ENCODE assay signal across 14 cellular contexts in the genomic region with DNA sequence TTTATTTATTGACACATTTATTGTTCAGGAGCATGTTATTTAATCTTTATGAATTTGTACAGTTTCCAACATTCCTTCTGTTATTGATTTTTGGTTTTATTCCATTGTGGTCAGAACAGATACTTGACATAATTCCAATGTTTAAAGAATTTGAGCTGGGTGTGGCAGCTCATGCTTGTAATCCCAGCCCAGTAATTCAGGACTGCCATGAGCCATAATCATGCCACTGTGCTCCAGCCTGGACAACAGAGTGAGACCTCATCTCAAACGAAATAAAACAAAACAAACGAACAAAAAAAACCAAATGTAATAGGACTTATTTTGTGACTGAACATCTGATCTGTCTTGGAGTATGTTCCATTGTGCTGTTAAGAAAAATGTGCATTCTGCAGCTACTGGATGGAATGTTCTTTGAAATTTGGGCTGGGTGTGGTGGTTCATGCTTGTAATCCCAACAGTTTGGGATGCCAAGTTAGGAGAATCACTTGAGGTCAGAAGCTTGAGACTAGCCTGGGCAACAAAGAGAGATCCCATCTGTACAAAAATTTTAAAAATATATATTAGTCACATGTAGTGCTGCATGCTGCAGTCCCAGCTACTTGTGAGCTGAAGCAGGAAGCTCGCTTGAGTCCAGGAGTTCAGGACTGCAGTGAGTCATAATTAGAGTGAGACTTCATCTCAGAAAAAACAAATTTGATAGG.
DNase-seq lines count a peak whose midpoint lies in the region; ATAC-seq and TF ChIP-seq lines count a peak whose summit lies in the region.
"Had no signal": no experiment of that assay in that cellular context is flagged by ENCODE, and none has a peak within 500 bp of the region (broad histone marks: within the 10 kb centered on the region; RNA-seq: fewer than 3 reads in every experiment).

No MANE protein-coding gene starts in this region.

- POLR2A ChIA-PET in IMR-90 (lab: Charles Lee; ENCODE audit: unreplicated experiment) = no interaction called here

- dilution Hi-C loops in IMR-90 (cut with HindIII; ENCODE audit: low sequenced_read_pairs, unreplicated experiment) = no loop called here

- intact Hi-C loops in IMR-90 (cut with micrococcal nuclease) = no loop called here
- intact Hi-C loops in mucosa of descending colon (cut with DNase I, micrococcal nuclease) = no loop called here

- no peak overlapping the region for H3K23ac ChIP-seq in IMR-90 (ENCODE audit: low read depth, low read length)

- H3K4me2 ChIP-seq in IMR-90 (ENCODE audit: low read depth, low read length) = no peak overlapping the region

- no peak overlapping the region for H3K27ac Mint-ChIP-seq in activated naive CD8-positive, alpha-beta T cell treated with anti-CD3 and anti-CD28 coated beads, Interleukin-2, amount 50 U/mL, for 24 hours
- H3K27ac Mint-ChIP-seq in glutamatergic neuron (ENCODE audit: unreplicated experiment) = no peak overlapping the region
- H3K27ac Mint-ChIP-seq: activated T-helper 17 cell treated with anti-CD3 and anti-CD28 coated beads, Interleukin-2, amount 50 U/mL, for 72 hours; CD4-positive, alpha-beta T cell had no signal

- H4K5ac ChIP-seq in IMR-90 (ENCODE audit: low read depth, low read length) = no peak overlapping the region

- H3K36me3 ChIP-seq in IMR-90 (ENCODE audit: control insufficient read depth, insufficient read depth, low read length) (no peaks in the 10 kb centered on the region), mucosa of descending colon (ENCODE audit: low read depth) (no peaks in the 10 kb centered on the region)

- peak overlapping the region; percentile 53 for H2AFZ ChIP-seq in IMR-90 (replicated peaks; ENCODE audit: low read length, poor library complexity)

- no peak overlapping the region; the same call in 1 of the 2 replicates for H2AK5ac ChIP-seq in IMR-90 (ENCODE audit: low read depth, low read length)

- H3K18ac ChIP-seq in IMR-90 (ENCODE audit: low read depth, low read length) = peak overlapping the region; percentile 6; the same call in 1 of the 2 replicates

- no TSS peak for BruUV-seq in IMR-90 (replicated peaks; lab: Mats Ljungman, UMichigan)

- 0 out of 2 replicates have a peak overlapping the region, but pooled peaks have one; percentile 5 for H3K14ac ChIP-seq in IMR-90 (replicated peaks; ENCODE audit: low read depth, low read length)

- H3K27me3 Mint-ChIP-seq in activated naive CD8-positive, alpha-beta T cell treated with anti-CD3 and anti-CD28 coated beads, Interleukin-2, amount 50 U/mL, for 24 hours = peaks cover 5% of the 10 kb centered on the region
- H3K27me3 Mint-ChIP-seq in glutamatergic neuron (ENCODE audit: unreplicated experiment) = peaks cover 2% of the 10 kb centered on the region

- H3K27me3 ChIP-seq in IMR-90 (ENCODE audit: control insufficient read depth, insufficient read depth, low read length) = no peaks in the 10 kb centered on the region
- H3K27me3 ChIP-seq: testis had no signal

- CTCF ChIA-PET in IMR-90 (lab: Yijun Ruan, JAX) = interaction anchor here (0.6 to 2.1 kb wide), 5 partner anchors 12 to 271 kb away, joined by 3 to 7 read pairs (median 3); no protein-coding TSS in a partner anchor

- H2AK9ac ChIP-seq in IMR-90 (replicated peaks; ENCODE audit: low read depth, low read length, poor library complexity) = no peak overlapping the region

- peak overlapping the region; percentile 33; the same call in 1 of the 2 replicates for H4K91ac ChIP-seq in IMR-90 (ENCODE audit: insufficient read depth, low read depth, low read length)

- H2BK120ac ChIP-seq in IMR-90 (ENCODE audit: low read depth, low read length) = peak overlapping the region; percentile 47; the same call in 1 of the 2 replicates

- H3K4ac ChIP-seq in IMR-90 (ENCODE audit: low read depth, low read length) = peak overlapping the region; percentile 28

- H2BK5ac ChIP-seq in IMR-90 (ENCODE audit: low read depth, low read length, poor library complexity, severe bottlenecking) = peak overlapping the region; percentile 23

- H3K4me1 ChIP-seq in IMR-90 (ENCODE audit: control insufficient read depth, insufficient read depth, low read length) (peaks cover 4% of the 10 kb centered on the region; the same call in 1 of the 2 replicates), mucosa of descending colon (ENCODE audit: low read depth) (peaks cover 3% of the 10 kb centered on the region)

- H3K9me3 ChIP-seq in IMR-90 (ENCODE audit: control insufficient read depth, insufficient read depth, low read length) = no peaks in the 10 kb centered on the region
- no peaks in the 10 kb centered on the region for H3K9me3 ChIP-seq in mucosa of descending colon
- H3K9me3 ChIP-seq: testis had no signal

- H4K20me1 ChIP-seq in IMR-90 (ENCODE audit: insufficient read depth, low read length) = no peaks in the 10 kb centered on the region

- in situ Hi-C loops in IMR-90 (cut with MboI; ENCODE audit: low sequenced_read_pairs) = no loop called here

- no peak for TF ChIP-seq CTCF in AG09309 (IDR thresholded peaks at IDR 0.05; ENCODE audit: control insufficient read depth, insufficient read depth, low read depth, low read length, missing control alignments)
- TF ChIP-seq CTCF in IMR-90 (conservative IDR thresholded peaks at IDR 0.05; ENCODE audit: low read depth, low read length) = no peak
- TF ChIP-seq CTCF in mucosa of descending colon (IDR thresholded peaks at IDR 0.05) = no peak
- TF ChIP-seq CTCF in glutamatergic neuron (IDR thresholded peaks at IDR 0.05; ENCODE audit: partially characterized antibody, unreplicated experiment) = no peak

- no peak for TF ChIP-seq POLR2A in IMR-90 (IDR thresholded peaks at IDR 0.05; ENCODE audit: low read depth, low read length)

- H3K9me1 ChIP-seq in IMR-90 (ENCODE audit: insufficient read depth, low read length) = no peaks in the 10 kb centered on the region

- 0 out of 2 replicates have a peak overlapping the region, but pooled peaks have one; percentile 1 for H3K56ac ChIP-seq in IMR-90 (ENCODE audit: extremely low read depth, insufficient read depth, low read length)

- H3K4me3 ChIP-seq in AG09309 (ENCODE audit: control insufficient read depth, low read depth, low read length) = no peak overlapping the region
- no peak overlapping the region for H3K4me3 ChIP-seq in IMR-90 (ENCODE audit: insufficient read depth, low read depth, low read length)
- no peak overlapping the region for H3K4me3 ChIP-seq in mucosa of descending colon
- H3K4me3 ChIP-seq: GM12878, K562, testis had no signal

- no peaks in the 10 kb centered on the region for H3K79me1 ChIP-seq in IMR-90 (ENCODE audit: low read depth in 1 of 2, low read length in 2 of 2)

- no peak overlapping the region for H3K4me3 Mint-ChIP-seq in activated naive CD8-positive, alpha-beta T cell treated with anti-CD3 and anti-CD28 coated beads, Interleukin-2, amount 50 U/mL, for 24 hours
- no peak overlapping the region for H3K4me3 Mint-ChIP-seq in glutamatergic neuron (ENCODE audit: unreplicated experiment)
- H3K4me3 Mint-ChIP-seq: activated T-helper 17 cell treated with anti-CD3 and anti-CD28 coated beads, Interleukin-2, amount 50 U/mL, for 72 hours; CD4-positive, alpha-beta T cell had no signal

- H2BK20ac ChIP-seq in IMR-90 (ENCODE audit: low read depth, low read length) = peak overlapping the region; percentile 32; the same call in 1 of the 2 replicates

- no peak overlapping the region for H3K27ac ChIP-seq in IMR-90 (ENCODE audit: insufficient read depth, low read length)
- H3K27ac ChIP-seq: testis had no signal

- peaks cover 8% of the 10 kb centered on the region for H3K9me3 Mint-ChIP-seq in activated naive CD8-positive, alpha-beta T cell treated with anti-CD3 and anti-CD28 coated beads, Interleukin-2, amount 50 U/mL, for 24 hours
- no peaks in the 10 kb centered on the region for H3K9me3 Mint-ChIP-seq in glutamatergic neuron (ENCODE audit: unreplicated experiment)
- H3K9me3 Mint-ChIP-seq: activated T-helper 17 cell treated with anti-CD3 and anti-CD28 coated beads, Interleukin-2, amount 50 U/mL, for 72 hours had no signal

- H3K36me3 Mint-ChIP-seq in activated naive CD8-positive, alpha-beta T cell treated with anti-CD3 and anti-CD28 coated beads, Interleukin-2, amount 50 U/mL, for 24 hours (ENCODE audit: low read depth) = no peaks in the 10 kb centered on the region
- H3K36me3 Mint-ChIP-seq in glutamatergic neuron (ENCODE audit: unreplicated experiment) = no peaks in the 10 kb centered on the region

- DNase-seq in AG09309 (ENCODE audit: low read depth) (peak; percentile 67), IMR-90 (peak; percentile 90), dermis microvascular lymphatic vessel endothelial cell (ENCODE audit: low read depth in 2 of 2) (peak; percentile 70 to 94), mucosa of descending colon (no peak), glutamatergic neuron (no peak)
- DNase-seq in stimulated activated CD4-positive, alpha-beta T cell treated with anti-CD3 and anti-CD28 coated beads, Interleukin-12 subunit alpha, Interleukin-12 subunit beta, amount 100 ng/mL, for 4 hours = no peak
- DNase-seq in activated naive CD8-positive, alpha-beta T cell treated with anti-CD3 and anti-CD28 coated beads, Interleukin-2, amount 50 U/mL, for 24 hours = no peak
- DNase-seq: CD4-positive, alpha-beta T cell; testis had no signal

- H4K8ac ChIP-seq in IMR-90 (ENCODE audit: low read depth in 2 of 2, low read length in 2 of 2) = peak overlapping the region in 1 of 2 experiments; percentile 45; a peak in 1 of 4 replicates

- TF ChIP-seq RAD21 in IMR-90 (IDR thresholded peaks at IDR 0.05; ENCODE audit: low read length) = no peak

- peak; percentile 92 for ATAC-seq in IMR-90 (ENCODE audit: low read depth)
- ATAC-seq in mucosa of descending colon = peak; percentile 87
- no peak for ATAC-seq in activated naive CD8-positive, alpha-beta T cell treated with anti-CD3 and anti-CD28 coated beads, Interleukin-2, amount 50 U/mL, for 24 hours
- ATAC-seq in HG03469 (IDR thresholded peaks at IDR 0.05; ENCODE audit: unreplicated experiment) = no peak
- ATAC-seq: activated CD4-positive, CD25-positive, alpha-beta regulatory T cell treated with anti-CD3 and anti-CD28 coated beads, Interleukin-2, amount 50 U/mL, for 24 hours; activated T-helper 17 cell treated with anti-CD3 and anti-CD28 coated beads, Interleukin-2, amount 50 U/mL, for 72 hours; GM12878; K562 had no signal

- 0 out of 3 replicates have a peak overlapping the region, but pooled peaks have one; percentile 2 for H2BK15ac ChIP-seq in IMR-90 (ENCODE audit: low read depth, low read length)

- H3K9ac ChIP-seq in IMR-90 (ENCODE audit: low read depth, low read length) = no peak overlapping the region

- WGBS in IMR-90 (ENCODE audit: extremely low coverage in 2 of 2, insufficient read length in 1 of 2), 2 experiments = no CpG with 5 or more reads among the region's 3 CpGs

- no peaks in the 10 kb centered on the region for H3K4me1 Mint-ChIP-seq in activated naive CD8-positive, alpha-beta T cell treated with anti-CD3 and anti-CD28 coated beads, Interleukin-2, amount 50 U/mL, for 24 hours
- H3K4me1 Mint-ChIP-seq in glutamatergic neuron (ENCODE audit: low read depth, unreplicated experiment) = no peaks in the 10 kb centered on the region
- H3K4me1 Mint-ChIP-seq: activated T-helper 17 cell treated with anti-CD3 and anti-CD28 coated beads, Interleukin-2, amount 50 U/mL, for 72 hours had no signal

Comparison
In these comparisons a context has a peak if more than half of its experiments do, and no peak if none do; other contexts are left out.
1. DNase-seq: peak in AG09309 (single experiment), IMR-90 (single experiment) and dermis microvascular lymphatic vessel endothelial cell (2 of 2); none in mucosa of descending colon (0 of 3), stimulated activated CD4-positive, alpha-beta T cell treated with anti-CD3 and anti-CD28 coated beads, Interleukin-12 subunit alpha, Interleukin-12 subunit beta, amount 100 ng/mL, for 4 hours (single experiment), activated naive CD8-positive, alpha-beta T cell treated with anti-CD3 and anti-CD28 coated beads, Interleukin-2, amount 50 U/mL, for 24 hours (single experiment) and glutamatergic neuron (single experiment).
2. ATAC-seq: peak in IMR-90 (single experiment) and mucosa of descending colon (single experiment); none in activated naive CD8-positive, alpha-beta T cell treated with anti-CD3 and anti-CD28 coated beads, Interleukin-2, amount 50 U/mL, for 24 hours (single experiment) and HG03469 (single experiment).